In the genomic region with DNA sequence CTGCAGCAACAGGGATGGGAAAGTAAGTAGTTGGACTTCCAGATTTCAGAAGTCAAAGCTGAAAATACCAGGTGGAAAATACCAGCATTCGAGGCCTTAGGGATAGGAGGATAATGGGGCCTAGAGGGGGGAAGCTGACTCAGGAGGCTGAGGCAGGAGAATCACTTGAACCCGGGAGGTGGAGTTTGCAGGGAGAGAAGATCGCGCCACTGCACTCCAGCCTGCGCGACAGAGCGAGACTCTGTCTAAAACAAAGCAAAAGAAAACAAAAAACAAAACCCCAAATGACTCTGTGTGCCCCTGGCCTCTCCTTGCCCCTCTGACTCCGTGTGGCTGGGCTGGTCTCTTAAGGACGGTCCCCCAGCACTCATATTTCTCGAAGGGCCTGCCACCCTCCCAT, we compare ENCODE assay signal across 1 cellular context.
TF ChIP-seq lines count a peak whose summit lies in the region.

No MANE protein-coding gene starts in this region.

TF ChIP-seq in GM12878, 131 proteins besides CTCF, POLR2A, EP300 and RAD21:
- TF ChIP-seq TBL1XR1 (IDR thresholded peaks at IDR 0.05; ENCODE audit: low read depth, low read length) (no peak), BHLHE40 (IDR thresholded peaks at IDR 0.05; ENCODE audit: borderline replicate concordance in 1 of 2, low read depth in 2 of 2, low read length in 1 of 2) (no peak), MAX (IDR thresholded peaks at IDR 0.05; ENCODE audit: low read depth, low read length) (no peak), CBX3 (IDR thresholded peaks at IDR 0.05; ENCODE audit: borderline replicate concordance, low read depth) (no peak), SMAD1 (IDR thresholded peaks at IDR 0.05; ENCODE audit: low read depth, partially characterized antibody) (no peak), EZH2 (IDR thresholded peaks at IDR 0.05; ENCODE audit: borderline replicate concordance, control insufficient read depth, low read depth, low read length) (no peak), HDAC6 (IDR thresholded peaks at IDR 0.05; ENCODE audit: unreplicated experiment) (no peak), YY1 (IDR thresholded peaks at IDR 0.05; ENCODE audit: low read depth, low read length) (no peak), SRF (IDR thresholded peaks at IDR 0.05; ENCODE audit: low read depth in 2 of 2, low read length in 2 of 2) (no peak), JUNB (IDR thresholded peaks at IDR 0.05) (no peak), LARP7 (IDR thresholded peaks at IDR 0.05) (no peak), WRNIP1 (IDR thresholded peaks at IDR 0.05; ENCODE audit: borderline replicate concordance, low read depth, low read length) (no peak), TCF3 (IDR thresholded peaks at IDR 0.05; ENCODE audit: borderline replicate concordance, insufficient read depth, low read depth, low read length) (no peak), CHD1 (IDR thresholded peaks at IDR 0.05; ENCODE audit: low read depth, low read length) (no peak), NKRF (conservative IDR thresholded peaks at IDR 0.05) (no peak), TAF1 (IDR thresholded peaks at IDR 0.05; ENCODE audit: borderline replicate concordance, low read depth, low read length) (no peak), FOXK2 (IDR thresholded peaks at IDR 0.05) (no peak), E2F8 (IDR thresholded peaks at IDR 0.05; ENCODE audit: low read depth, partially characterized antibody) (no peak), NFXL1 (IDR thresholded peaks at IDR 0.05; ENCODE audit: borderline replicate concordance) (no peak)
